ENCODE assay signal across 14 cellular contexts in the genomic region with DNA sequence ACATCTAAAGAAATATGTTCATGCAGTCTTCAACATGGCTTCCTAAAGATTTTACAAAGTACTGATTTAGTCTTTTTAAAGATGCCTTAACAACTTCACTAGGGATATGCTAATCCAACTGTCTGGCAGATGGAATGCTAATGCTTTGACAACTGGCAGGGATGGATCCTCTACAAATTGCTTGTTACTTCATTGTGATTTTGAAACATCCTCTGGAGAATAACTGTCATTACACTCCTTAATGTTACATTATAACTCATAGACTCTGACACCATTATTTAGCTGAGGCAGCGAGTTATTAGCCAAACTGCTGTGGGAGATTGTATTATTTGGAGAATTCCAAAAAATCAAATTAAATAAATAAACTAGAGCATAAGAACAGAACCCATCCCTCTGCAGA.
DNase-seq lines count a peak whose midpoint lies in the region; ATAC-seq and TF ChIP-seq lines count a peak whose summit lies in the region.
"Had no signal": no experiment of that assay in that cellular context is flagged by ENCODE, and none has a peak within 500 bp of the region (broad histone marks: within the 10 kb centered on the region; RNA-seq: fewer than 3 reads in every experiment).

No MANE protein-coding gene starts in this region.

- H2AFZ ChIP-seq in hepatocyte (peak overlapping the region; percentile 15), smooth muscle cell (ENCODE audit: low read depth) (peak overlapping the region; percentile 44)

- H3K4me3 ChIP-seq in hepatocyte: no peak overlapping the region
- no peak overlapping the region for H3K4me3 ChIP-seq in smooth muscle cell
- H3K4me3 ChIP-seq: BLaER1 treated with 17β-estradiol and CSF1 and Interleukin-3, amounts not matched to agents 10 nM and 100 nM; GM12878; MG63 had no signal

- no peak overlapping the region for H3K9ac ChIP-seq in smooth muscle cell (ENCODE audit: low read depth)
- H3K9ac ChIP-seq: BLaER1 treated with 17β-estradiol and CSF1 and Interleukin-3, amounts not matched to agents 10 nM and 100 nM had no signal

- H3K79me2 ChIP-seq in hepatocyte: no peaks in the 10 kb centered on the region
- no peaks in the 10 kb centered on the region for H3K79me2 ChIP-seq in smooth muscle cell (ENCODE audit: low read depth)

- 71% methylated on average over 1 of the region's 1 CpG for WGBS in hepatocyte (ENCODE audit: low lambda C conversion rate, missing lambda C conversion rate)
- WGBS in smooth muscle cell (ENCODE audit: low lambda C conversion rate): 41% methylated on average over 1 of the region's 1 CpG

- H3K9me3 ChIP-seq in hepatocyte (ENCODE audit: low read depth): no peaks in the 10 kb centered on the region
- no peaks in the 10 kb centered on the region for H3K9me3 ChIP-seq in smooth muscle cell (replicated peaks; ENCODE audit: low read depth)
- H3K9me3 ChIP-seq: MG63 had no signal

- H4K20me1 ChIP-seq in hepatocyte (ENCODE audit: insufficient read depth, poor library complexity, severe bottlenecking) (no peaks in the 10 kb centered on the region), smooth muscle cell (ENCODE audit: low read depth) (no peaks in the 10 kb centered on the region)
- H4K20me1 ChIP-seq: BLaER1 treated with 17β-estradiol and CSF1 and Interleukin-3, amounts not matched to agents 10 nM and 100 nM had no signal

- no peak overlapping the region for H3K27ac ChIP-seq in hepatocyte
- peak overlapping the region; percentile 4 for H3K27ac ChIP-seq in smooth muscle cell (ENCODE audit: low read depth)
- H3K27ac ChIP-seq: BLaER1 treated with 17β-estradiol and CSF1 and Interleukin-3, amounts not matched to agents 10 nM and 100 nM had no signal

- DNase-seq in GM03348 (ENCODE audit: low spot score): peak; percentile 4
- DNase-seq in NCI-H69 (lab: John Stamatoyannopoulos, UW): peak; percentile 1
- DNase-seq in hepatocyte (ENCODE audit: low spot score): no peak
- DNase-seq in smooth muscle cell (lab: John Stamatoyannopoulos, UW; ENCODE audit: unreplicated experiment): no peak
- DNase-seq in GM13976 (ENCODE audit: low spot score): no peak
- no peak for DNase-seq in NCI-H1694 treated with DMSO at 0.1 percent for 48 hours (lab: John Stamatoyannopoulos, UW)
- DNase-seq: KG1, MG63, NCI-H1092 treated with DMSO at 0.1 percent for 48 hours, NCI-H1694, RPMI8226 had no signal

- TF ChIP-seq CTCF in hepatocyte (IDR thresholded peaks at IDR 0.05; ENCODE audit: poor library complexity): no peak
- no peak for TF ChIP-seq CTCF in smooth muscle cell (IDR thresholded peaks at IDR 0.05; ENCODE audit: borderline replicate concordance, insufficient read depth, poor library complexity, severe bottlenecking)
- no peak for TF ChIP-seq CTCF in GM13976 (IDR thresholded peaks at IDR 0.05; ENCODE audit: borderline replicate concordance, control extremely low read depth, extremely low read depth, insufficient read depth, missing control alignments)

- H3K4me2 ChIP-seq in hepatocyte (no peak overlapping the region), smooth muscle cell (peak overlapping the region; percentile 35)
- H3K4me2 ChIP-seq: BLaER1 treated with 17β-estradiol and CSF1 and Interleukin-3, amounts not matched to agents 10 nM and 100 nM had no signal

- no peaks in the 10 kb centered on the region for H3K9me2 ChIP-seq in hepatocyte (replicated peaks; ENCODE audit: insufficient read depth)

- H3K27me3 ChIP-seq in hepatocyte (no peaks in the 10 kb centered on the region), smooth muscle cell (ENCODE audit: low read depth) (no peaks in the 10 kb centered on the region)
- H3K27me3 ChIP-seq: BLaER1 treated with 17β-estradiol and CSF1 and Interleukin-3, amounts not matched to agents 10 nM and 100 nM; MG63 had no signal

- peaks cover 14% of the 10 kb centered on the region for H3F3A ChIP-seq in smooth muscle cell (ENCODE audit: low read depth)

- no peak for ATAC-seq in HG02884 (IDR thresholded peaks at IDR 0.05; ENCODE audit: unreplicated experiment)
- ATAC-seq: GM12878 had no signal

- in situ Hi-C loops in GM13976 (cut with MboI; ENCODE audit: low sequenced_read_pairs, unreplicated experiment): no loop called here

- H3K36me3 ChIP-seq in hepatocyte (replicated peaks; ENCODE audit: insufficient read depth, low read depth) (no peaks in the 10 kb centered on the region), smooth muscle cell (ENCODE audit: low read depth) (no peaks in the 10 kb centered on the region)
- H3K36me3 ChIP-seq: BLaER1 treated with 17β-estradiol and CSF1 and Interleukin-3, amounts not matched to agents 10 nM and 100 nM; MG63 had no signal

- peaks cover 5% of the 10 kb centered on the region for H3K4me1 ChIP-seq in hepatocyte (ENCODE audit: insufficient read depth)
- H3K4me1 ChIP-seq in smooth muscle cell (ENCODE audit: low read depth): peaks cover 5% of the 10 kb centered on the region
- H3K4me1 ChIP-seq: BLaER1 treated with 17β-estradiol and CSF1 and Interleukin-3, amounts not matched to agents 10 nM and 100 nM had no signal

Comparison
In these comparisons a context has a peak if more than half of its experiments do, and no peak if none do; other contexts are left out.
1. DNase-seq: peak in GM03348 (single experiment) and NCI-H69 (single experiment); none in hepatocyte (single experiment), smooth muscle cell (single experiment), GM13976 (single experiment) and NCI-H1694 treated with DMSO at 0.1 percent for 48 hours (single experiment).